Comparison of ENCODE assay signal across 14 cellular contexts in the genomic region with DNA sequence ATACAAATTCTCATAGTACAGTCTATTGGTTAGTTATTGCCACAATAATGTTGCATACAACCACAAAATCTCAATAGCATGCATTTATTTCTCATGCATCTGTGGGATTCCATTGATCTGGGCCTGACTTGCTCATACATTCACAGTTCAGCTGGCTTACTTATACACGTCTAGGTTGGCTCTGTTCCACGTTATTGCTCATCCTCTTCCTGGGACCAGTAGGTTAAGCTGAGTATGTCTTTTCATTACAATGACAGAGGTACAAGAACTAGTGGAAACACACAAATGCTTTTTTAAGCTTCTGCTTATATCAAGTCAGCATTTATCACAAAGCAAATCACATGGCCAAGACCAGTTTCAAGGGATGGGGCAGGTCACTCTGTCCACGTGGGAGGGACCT.
DNase-seq lines count a peak whose midpoint lies in the region; ATAC-seq and TF ChIP-seq lines count a peak whose summit lies in the region.
"Had no signal": no experiment of that assay in that cellular context is flagged by ENCODE, and none has a peak within 500 bp of the region (broad histone marks: within the 10 kb centered on the region; RNA-seq: fewer than 3 reads in every experiment).

No MANE protein-coding gene starts in this region.

- no TSS peak for BruUV-seq in MCF 10A (replicated peaks; lab: Mats Ljungman, UMichigan)

- H3K4me2 ChIP-seq in fibroblast of lung (ENCODE audit: extremely low read depth, insufficient read depth, low read length) = no peak overlapping the region

- TF ChIP-seq POLR2A in breast epithelium (IDR thresholded peaks at IDR 0.05) = no peak
- TF ChIP-seq POLR2A in suprapubic skin (IDR thresholded peaks at IDR 0.05) = no peak

- intact Hi-C loops in MCF 10A (cut with micrococcal nuclease) = no loop called here
- intact Hi-C loops in breast epithelium (cut with DNase I; ENCODE audit: low total_unique reads) = no loop called here

- H3K27ac ChIP-seq in breast epithelium (no peak overlapping the region), fibroblast of lung (ENCODE audit: insufficient read depth, low read length) (no peak overlapping the region), suprapubic skin (no peak overlapping the region)

- no peak for TF ChIP-seq CTCF in MCF 10A (IDR thresholded peaks at IDR 0.05; ENCODE audit: unreplicated experiment)
- TF ChIP-seq CTCF in breast epithelium (IDR thresholded peaks at IDR 0.05) = no peak
- no peak for TF ChIP-seq CTCF in fibroblast of lung (conservative IDR thresholded peaks at IDR 0.05 in 1 of 2, IDR thresholded peaks at IDR 0.05 in 1 of 2; ENCODE audit: low read depth in 1 of 2, low read length in 2 of 2)
- no peak for TF ChIP-seq CTCF in suprapubic skin (IDR thresholded peaks at IDR 0.05)

- no peak overlapping the region for H3K4me3 Mint-ChIP-seq in MCF 10A (ENCODE audit: unreplicated experiment)
- H3K4me3 Mint-ChIP-seq: activated CD8-positive, alpha-beta memory T cell treated with anti-CD3 and anti-CD28 coated beads, Interleukin-2, amount 10 ng/mL, durations not matched to agents 7 days and 5 days; central memory CD8-positive, alpha-beta T cell; memory B cell; WTC11 had no signal

- H3K9me3 ChIP-seq in breast epithelium (peaks cover 0 to 11% of the 10 kb centered on the region in 2 donors), fibroblast of lung (ENCODE audit: control insufficient read depth, insufficient read depth, low read depth, low read length) (no peaks in the 10 kb centered on the region), suprapubic skin (no peaks in the 10 kb centered on the region)

- no peak overlapping the region for H2AFZ ChIP-seq in fibroblast of lung (ENCODE audit: low read length)

- no peak overlapping the region for H3K4me3 ChIP-seq in breast epithelium
- no peak overlapping the region for H3K4me3 ChIP-seq in fibroblast of lung (replicated peaks in 1 of 4; ENCODE audit: control extremely low read depth in 1 of 4, insufficient read depth in 1 of 4, low read depth in 3 of 4, low read length in 4 of 4)
- H3K4me3 ChIP-seq in suprapubic skin = no peak overlapping the region

- no peak overlapping the region for H3K27ac Mint-ChIP-seq in MCF 10A (ENCODE audit: low read depth, unreplicated experiment)
- H3K27ac Mint-ChIP-seq: activated CD8-positive, alpha-beta memory T cell treated with anti-CD3 and anti-CD28 coated beads, Interleukin-2, amount 10 ng/mL, durations not matched to agents 7 days and 5 days; memory B cell; WTC11 had no signal

- peaks cover 13% of the 10 kb centered on the region for H3K9me3 Mint-ChIP-seq in MCF 10A (ENCODE audit: unreplicated experiment)

- no peaks in the 10 kb centered on the region for H3K79me2 ChIP-seq in fibroblast of lung (ENCODE audit: control insufficient read depth, insufficient read depth, low read length)

- POLR2A ChIA-PET in MCF 10A (lab: Yijun Ruan, JAX) = interaction anchor here (0.8 to 1.1 kb wide), 3 partner anchors 27 to 921 kb away, joined by 3 to 5 read pairs (median 4); no protein-coding TSS in a partner anchor

- no peaks in the 10 kb centered on the region for H4K20me1 ChIP-seq in fibroblast of lung (ENCODE audit: control insufficient read depth, extremely low read depth, insufficient read depth, low read length)

- H3K27me3 ChIP-seq in breast epithelium = no peaks in the 10 kb centered on the region
- H3K27me3 ChIP-seq in fibroblast of lung (ENCODE audit: control insufficient read depth, insufficient read depth, low read length) = no peaks in the 10 kb centered on the region
- no peaks in the 10 kb centered on the region for H3K27me3 ChIP-seq in suprapubic skin

- ATAC-seq in SK-N-SH treated with all-trans-retinoic acid at 6 μM for 48 hours (peak; percentile 37; the same call in 1 of the 3 replicates), HG03095 (IDR thresholded peaks at IDR 0.05; ENCODE audit: unreplicated experiment) (no peak)
- ATAC-seq in stimulated activated naive CD8-positive, alpha-beta T cell treated with anti-CD3 and anti-CD28 coated beads, Interleukin-15, Interleukin-2, amounts not matched to agents 100 U/mL and 50 U/mL, for 24 hours = no peak
- ATAC-seq: activated CD8-positive, alpha-beta memory T cell treated with anti-CD3 and anti-CD28 coated beads, Interleukin-2, amount 10 ng/mL, durations not matched to agents 7 days and 5 days; HCT116; WTC11 had no signal

- no peaks in the 10 kb centered on the region for H3K4me1 ChIP-seq in breast epithelium
- no peaks in the 10 kb centered on the region for H3K4me1 ChIP-seq in fibroblast of lung (ENCODE audit: control insufficient read depth, extremely low read depth, insufficient read depth, low read length)
- H3K4me1 ChIP-seq in suprapubic skin = no peaks in the 10 kb centered on the region

- TF ChIP-seq EP300 in suprapubic skin (IDR thresholded peaks at IDR 0.05) = no peak

- H3K9ac ChIP-seq in fibroblast of lung (ENCODE audit: insufficient read depth, low read length) = no peak overlapping the region

- DNase-seq in MCF 10A (ENCODE audit: unreplicated experiment) (peak; percentile 89), breast epithelium (ENCODE audit: low spot score in 2 of 2) (no peak), fibroblast of lung (ENCODE audit: low read depth in 2 of 2) (peak; percentile 43 to 93), NCI-H526 treated with DMSO at 0.1 percent for 48 hours (lab: John Stamatoyannopoulos, UW) (no peak), suprapubic skin (ENCODE audit: low spot score in 2 of 2) (no peak)
- DNase-seq in stimulated activated naive CD8-positive, alpha-beta T cell treated with anti-CD3 and anti-CD28 coated beads, Interleukin-15, Interleukin-2, amounts not matched to agents 100 U/mL and 50 U/mL, for 24 hours = no peak
- DNase-seq: activated CD8-positive, alpha-beta memory T cell treated with anti-CD3 and anti-CD28 coated beads, Interleukin-2, amount 10 ng/mL, durations not matched to agents 7 days and 5 days; activated naive CD4-positive, alpha-beta T cell treated with Interleukin-2 at 50 U/mL for 16 hours had no signal

- CTCF ChIA-PET in MCF 10A (lab: Yijun Ruan, JAX) = interaction anchor here (0.6 to 1.2 kb wide), 4 partner anchors 14 to 1478 kb away, joined by 3 read pairs; no protein-coding TSS in a partner anchor

- H3K36me3 ChIP-seq in breast epithelium = no peaks in the 10 kb centered on the region
- no peaks in the 10 kb centered on the region for H3K36me3 ChIP-seq in fibroblast of lung (ENCODE audit: control insufficient read depth, insufficient read depth, low read length)
- H3K36me3 ChIP-seq in suprapubic skin = no peaks in the 10 kb centered on the region

- WGBS in suprapubic skin = 52% methylated on average over 3 of the region's 3 CpGs

- H3K27me3 Mint-ChIP-seq in MCF 10A (ENCODE audit: insufficient read depth, unreplicated experiment) = no peaks in the 10 kb centered on the region
- H3K27me3 Mint-ChIP-seq: activated CD8-positive, alpha-beta memory T cell treated with anti-CD3 and anti-CD28 coated beads, Interleukin-2, amount 10 ng/mL, durations not matched to agents 7 days and 5 days; central memory CD8-positive, alpha-beta T cell; memory B cell had no signal

- H3K4me1 Mint-ChIP-seq in MCF 10A (ENCODE audit: insufficient read depth, unreplicated experiment) = peaks cover 12% of the 10 kb centered on the region
- H3K4me1 Mint-ChIP-seq: activated CD8-positive, alpha-beta memory T cell treated with anti-CD3 and anti-CD28 coated beads, Interleukin-2, amount 10 ng/mL, durations not matched to agents 7 days and 5 days; central memory CD8-positive, alpha-beta T cell; memory B cell had no signal

- no peaks in the 10 kb centered on the region for H3K36me3 Mint-ChIP-seq in MCF 10A (ENCODE audit: insufficient read depth, unreplicated experiment)
- H3K36me3 Mint-ChIP-seq: activated CD8-positive, alpha-beta memory T cell treated with anti-CD3 and anti-CD28 coated beads, Interleukin-2, amount 10 ng/mL, durations not matched to agents 7 days and 5 days; memory B cell had no signal

TF ChIP-seq in SK-N-SH treated with all-trans-retinoic acid at 6 μM for 48 hours, 23 proteins besides CTCF, POLR2A, EP300 and RAD21 (continues in another document):
- TF ChIP-seq POU6F1 (CRISPR knock-in tag; IDR thresholded peaks at IDR 0.05; ENCODE audit: borderline replicate concordance, low read depth) = no peak
- no peak for TF ChIP-seq RARB (CRISPR knock-in tag; IDR thresholded peaks at IDR 0.05)
- TF ChIP-seq, protein P1, sequence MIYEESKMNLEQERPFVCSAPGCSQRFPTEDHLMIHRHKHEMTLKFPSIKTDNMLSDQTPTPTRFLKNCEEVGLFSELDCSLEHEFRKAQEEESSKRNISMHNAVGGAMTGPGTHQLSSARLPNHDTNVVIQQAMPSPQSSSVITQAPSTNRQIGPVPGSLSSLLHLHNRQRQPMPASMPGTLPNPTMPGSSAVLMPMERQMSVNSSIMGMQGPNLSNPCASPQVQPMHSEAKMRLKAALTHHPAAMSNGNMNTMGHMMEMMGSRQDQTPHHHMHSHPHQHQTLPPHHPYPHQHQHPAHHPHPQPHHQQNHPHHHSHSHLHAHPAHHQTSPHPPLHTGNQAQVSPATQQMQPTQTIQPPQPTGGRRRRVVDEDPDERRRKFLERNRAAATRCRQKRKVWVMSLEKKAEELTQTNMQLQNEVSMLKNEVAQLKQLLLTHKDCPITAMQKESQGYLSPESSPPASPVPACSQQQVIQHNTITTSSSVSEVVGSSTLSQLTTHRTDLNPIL (CRISPR knock-in tag; IDR thresholded peaks at IDR 0.05; ENCODE audit: low read depth) = no peak
- no peak for TF ChIP-seq ESRRG (CRISPR knock-in tag; IDR thresholded peaks at IDR 0.05)
- no peak for TF ChIP-seq ZC3H10 (CRISPR knock-in tag; IDR thresholded peaks at IDR 0.05)
- no peak for TF ChIP-seq SNAI2 (CRISPR knock-in tag; IDR thresholded peaks at IDR 0.05)
- TF ChIP-seq ZNF565 (CRISPR knock-in tag; conservative IDR thresholded peaks at IDR 0.05; ENCODE audit: low read depth) = no peak
- no peak for TF ChIP-seq TOX (CRISPR knock-in tag; IDR thresholded peaks at IDR 0.05; ENCODE audit: borderline replicate concordance)

Comparison
In these comparisons a context has a peak if more than half of its experiments do, and no peak if none do; other contexts are left out.
1. DNase-seq: peak in MCF 10A (single experiment) and fibroblast of lung (2 of 2); none in breast epithelium (0 of 2), stimulated activated naive CD8-positive, alpha-beta T cell treated with anti-CD3 and anti-CD28 coated beads, Interleukin-15, Interleukin-2, amounts not matched to agents 100 U/mL and 50 U/mL, for 24 hours (single experiment), NCI-H526 treated with DMSO at 0.1 percent for 48 hours (single experiment) and suprapubic skin (0 of 2).